In the genomic region with DNA sequence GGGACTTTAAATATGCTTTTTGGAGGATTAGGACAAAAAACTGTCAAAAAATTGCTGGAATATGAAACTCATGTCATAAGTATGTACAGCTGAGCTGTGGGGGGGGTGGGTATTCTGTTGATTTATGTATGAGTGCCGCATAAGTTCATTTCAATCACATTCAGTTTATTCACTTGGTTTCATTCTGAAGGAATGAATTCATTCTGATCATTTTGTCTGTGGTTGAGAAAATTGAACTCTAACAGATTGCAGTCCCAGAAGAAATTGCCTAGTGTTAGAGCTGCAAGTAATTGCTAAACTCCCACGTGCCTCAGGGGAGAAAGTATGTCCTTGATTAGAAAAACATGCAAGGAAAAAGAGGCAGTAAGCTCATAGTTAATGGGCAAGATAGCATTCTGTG, we compare ENCODE assay signal across 21 cellular contexts.
DNase-seq lines count a peak whose midpoint lies in the region; ATAC-seq, FAIRE-seq and TF ChIP-seq lines count a peak whose summit lies in the region.
"Had no signal": no experiment of that assay in that cellular context is flagged by ENCODE, and none has a peak within 500 bp of the region (broad histone marks: within the 10 kb centered on the region; RNA-seq: fewer than 3 reads in every experiment).

No MANE protein-coding gene starts in this region.

- H2AFZ ChIP-seq in ACC112 (ENCODE audit: low read length, unreplicated experiment) (no peak overlapping the region), mesenchymal stem cell (ENCODE audit: low read depth, low read length) (no peak overlapping the region)

- H3K36me3 Mint-ChIP-seq in chondrocyte (ENCODE audit: low read depth) (no peaks in the 10 kb centered on the region), Caco-2 (ENCODE audit: insufficient read depth, unreplicated experiment) (no peaks in the 10 kb centered on the region)
- H3K36me3 Mint-ChIP-seq: activated naive CD4-positive, alpha-beta T cell treated with anti-CD3 and anti-CD28 coated beads, Interleukin-2, amount 10 ng/mL, durations not matched to agents 7 days and 5 days; CD4-positive, alpha-beta memory T cell; stimulated activated memory B cell treated with anti-CD40 and anti-IgM and Interleukin-4, amounts not matched to agents 10 μg/mL and 1 μg/mL and 100 μg/mL, for 72 hours had no signal

- intact Hi-C loops in Caco-2 (cut with micrococcal nuclease; ENCODE audit: unreplicated experiment), result no loop called here

- no peak overlapping the region for H2BK5ac ChIP-seq in mesenchymal stem cell (ENCODE audit: low read depth, low read length, poor library complexity, severe bottlenecking)

- BruUV-seq in Caco-2 (replicated peaks; lab: Mats Ljungman, UMichigan), result no TSS peak

- peak overlapping the region; percentile 21 for H3K9ac ChIP-seq in mesenchymal stem cell (ENCODE audit: low read length)

- DNase-seq in HS-5 (ENCODE audit: low read depth) (peak; percentile 47), chondrocyte (ENCODE audit: low spot score) (no peak), mesenchymal stem cell (no peak), NCI-H2227 treated with DMSO at 0.1 percent for 48 hours (lab: John Stamatoyannopoulos, UW) (no peak), frontal cortex (ENCODE audit: low spot score in 2 of 2) (no peak), Caco-2 (no peak)
- DNase-seq: 8988T; activated CD4-positive, alpha-beta T cell treated with anti-CD3 and anti-CD28 coated beads, Interleukin-2, amount 50 U/mL, for 1 hour; activated naive CD4-positive, alpha-beta T cell treated with anti-CD3 and anti-CD28 coated beads, Interleukin-2, amount 10 ng/mL, durations not matched to agents 7 days and 5 days; CD4-positive, alpha-beta memory T cell; DND-41; Karpas-422; left lung; NCI-H1105 treated with DMSO at 0.1 percent for 48 hours; NCI-H82 had no signal

- H3K79me1 ChIP-seq in mesenchymal stem cell (replicated peaks; ENCODE audit: low read length, poor library complexity, severe bottlenecking), result no peaks in the 10 kb centered on the region

- 47% methylated on average over 1 of the region's 2 CpGs for WGBS in mesenchymal stem cell

- no peak for ATAC-seq in GM19324 (IDR thresholded peaks at IDR 0.05; ENCODE audit: low FRiP score, unreplicated experiment)
- ATAC-seq: left lung; Panc1; stimulated activated memory B cell treated with anti-CD40 and anti-IgM and Interleukin-4, amounts not matched to agents 10 μg/mL and 1 μg/mL and 100 μg/mL, for 72 hours had no signal

- H2BK120ac ChIP-seq in mesenchymal stem cell (ENCODE audit: low read depth, low read length), result no peak overlapping the region

- no peaks in the 10 kb centered on the region for H3K79me2 ChIP-seq in ACC112 (ENCODE audit: control insufficient read depth, insufficient read depth, low read length, unreplicated experiment)

- H3K36me3 ChIP-seq in ACC112 (ENCODE audit: insufficient read depth, low read length), result no peaks in the 10 kb centered on the region
- no peaks in the 10 kb centered on the region for H3K36me3 ChIP-seq in mesenchymal stem cell (ENCODE audit: control insufficient read depth in 1 of 2, insufficient read depth in 2 of 2, low read depth in 1 of 2, low read length in 2 of 2)
- H3K36me3 ChIP-seq in Caco-2 (ENCODE audit: control insufficient read depth, insufficient read depth, low read length), result no peaks in the 10 kb centered on the region
- H3K36me3 ChIP-seq: left lung had no signal

- H2BK15ac ChIP-seq in mesenchymal stem cell (ENCODE audit: low read depth, poor library complexity, severe bottlenecking), result no peak overlapping the region

- no peak overlapping the region for H3K4ac ChIP-seq in mesenchymal stem cell (ENCODE audit: low read depth in 1 of 2, low read length in 2 of 2)

- H3K27me3 Mint-ChIP-seq in chondrocyte (ENCODE audit: low read depth), result no peaks in the 10 kb centered on the region
- no peaks in the 10 kb centered on the region for H3K27me3 Mint-ChIP-seq in Caco-2 (ENCODE audit: insufficient read depth, unreplicated experiment)
- H3K27me3 Mint-ChIP-seq: activated naive CD4-positive, alpha-beta T cell treated with anti-CD3 and anti-CD28 coated beads, Interleukin-2, amount 10 ng/mL, durations not matched to agents 7 days and 5 days; CD4-positive, alpha-beta memory T cell; stimulated activated memory B cell treated with anti-CD40 and anti-IgM and Interleukin-4, amounts not matched to agents 10 μg/mL and 1 μg/mL and 100 μg/mL, for 72 hours had no signal

- CTCF ChIA-PET in Caco-2 (lab: Charles Lee), result no interaction called here

- peak overlapping the region; percentile 67 for H3K27ac Mint-ChIP-seq in chondrocyte (ENCODE audit: unreplicated experiment)
- H3K27ac Mint-ChIP-seq in Caco-2 (ENCODE audit: unreplicated experiment), result no peak overlapping the region
- H3K27ac Mint-ChIP-seq: activated naive CD4-positive, alpha-beta T cell treated with anti-CD3 and anti-CD28 coated beads, Interleukin-2, amount 10 ng/mL, durations not matched to agents 7 days and 5 days; CD4-positive, alpha-beta memory T cell; stimulated activated memory B cell treated with anti-CD40 and anti-IgM and Interleukin-4, amounts not matched to agents 10 μg/mL and 1 μg/mL and 100 μg/mL, for 72 hours had no signal

- H3K9me3 ChIP-seq in mesenchymal stem cell (ENCODE audit: control insufficient read depth, low read length) (no peaks in the 10 kb centered on the region), Caco-2 (no peaks in the 10 kb centered on the region)
- H3K9me3 ChIP-seq: left lung had no signal

- H2BK12ac ChIP-seq in mesenchymal stem cell (ENCODE audit: low read length in 2 of 2), result no peak overlapping the region

- TF ChIP-seq CTCF in chondrocyte (IDR thresholded peaks at IDR 0.05) (no peak), Caco-2 (IDR thresholded peaks at IDR 0.05; ENCODE audit: insufficient read depth in 1 of 2, low read depth in 1 of 2, low read length in 1 of 2, severe bottlenecking in 1 of 2, unreplicated experiment in 1 of 2) (no peak)

- H3K14ac ChIP-seq in mesenchymal stem cell (ENCODE audit: low read length in 2 of 2), result no peak overlapping the region

- H3K27ac ChIP-seq in ACC112 (ENCODE audit: low read depth, low read length), result peak overlapping the region; percentile 4; the same call in 1 of the 2 replicates
- no peak overlapping the region for H3K27ac ChIP-seq in mesenchymal stem cell (ENCODE audit: low read length, poor library complexity, severe bottlenecking)
- H3K27ac ChIP-seq: left lung had no signal

- no peak overlapping the region for H3K18ac ChIP-seq in mesenchymal stem cell (ENCODE audit: low read depth in 1 of 2, low read length in 2 of 2)

- no peak overlapping the region for H4K8ac ChIP-seq in mesenchymal stem cell (ENCODE audit: low read length)

- H3K4me2 ChIP-seq in mesenchymal stem cell (ENCODE audit: low read length, poor library complexity, severe bottlenecking), result no peak overlapping the region

- POLR2A ChIA-PET in Caco-2 (lab: Charles Lee), result no interaction called here

- H3K4me1 ChIP-seq in ACC112 (ENCODE audit: control insufficient read depth, insufficient read depth, low read length, unreplicated experiment), result peaks cover 14% of the 10 kb centered on the region
- no peaks in the 10 kb centered on the region for H3K4me1 ChIP-seq in mesenchymal stem cell (ENCODE audit: control insufficient read depth, insufficient read depth, low read depth, low read length)
- H3K4me1 ChIP-seq in Caco-2, result no peaks in the 10 kb centered on the region
- H3K4me1 ChIP-seq: left lung had no signal

- FAIRE-seq in frontal cortex (lab: Jason Lieb, UNC), result no peak
- FAIRE-seq: bronchial epithelial cell, TTC549 had no signal

- H3K23ac ChIP-seq in mesenchymal stem cell (ENCODE audit: low read length in 2 of 2), result no peak overlapping the region

- H3K4me3 ChIP-seq in ACC112 (ENCODE audit: low read depth, low read length) (peak overlapping the region; percentile 2; the same call in 1 of the 2 replicates), mesenchymal stem cell (ENCODE audit: insufficient read depth in 1 of 2, low read depth in 1 of 2, low read length in 2 of 2) (no peak overlapping the region), Caco-2 (ENCODE audit: low read depth, low read length) (no peak overlapping the region)
- H3K4me3 ChIP-seq: left lung had no signal

- no peak overlapping the region for H2AK5ac ChIP-seq in mesenchymal stem cell (ENCODE audit: low read length, severe bottlenecking)

- H4K91ac ChIP-seq in mesenchymal stem cell (ENCODE audit: low read length), result no peak overlapping the region

- peak overlapping the region; percentile 41 for H3K4me3 Mint-ChIP-seq in chondrocyte (ENCODE audit: unreplicated experiment)
- H3K4me3 Mint-ChIP-seq in Caco-2 (ENCODE audit: unreplicated experiment), result no peak overlapping the region
- H3K4me3 Mint-ChIP-seq: activated naive CD4-positive, alpha-beta T cell treated with anti-CD3 and anti-CD28 coated beads, Interleukin-2, amount 10 ng/mL, durations not matched to agents 7 days and 5 days; CD4-positive, alpha-beta memory T cell; stimulated activated memory B cell treated with anti-CD40 and anti-IgM and Interleukin-4, amounts not matched to agents 10 μg/mL and 1 μg/mL and 100 μg/mL, for 72 hours had no signal

- H3K9me3 Mint-ChIP-seq in chondrocyte (ENCODE audit: low read depth) (peaks cover 9% of the 10 kb centered on the region), Caco-2 (ENCODE audit: unreplicated experiment) (no peaks in the 10 kb centered on the region)
- H3K9me3 Mint-ChIP-seq: stimulated activated memory B cell treated with anti-CD40 and anti-IgM and Interleukin-4, amounts not matched to agents 10 μg/mL and 1 μg/mL and 100 μg/mL, for 72 hours had no signal

- no peaks in the 10 kb centered on the region for H3K27me3 ChIP-seq in ACC112 (ENCODE audit: insufficient read depth, low read length)
- no peaks in the 10 kb centered on the region for H3K27me3 ChIP-seq in mesenchymal stem cell (ENCODE audit: control insufficient read depth in 1 of 2, insufficient read depth in 1 of 2, low read length in 2 of 2)
- H3K27me3 ChIP-seq in Caco-2 (replicated peaks; ENCODE audit: control insufficient read depth, insufficient read depth, low read length), result no peaks in the 10 kb centered on the region
- H3K27me3 ChIP-seq: left lung had no signal

- peaks cover 13% of the 10 kb centered on the region for H3K4me1 Mint-ChIP-seq in chondrocyte (ENCODE audit: low read depth)
- H3K4me1 Mint-ChIP-seq in Caco-2 (ENCODE audit: low read depth, unreplicated experiment), result no peaks in the 10 kb centered on the region
- H3K4me1 Mint-ChIP-seq: activated naive CD4-positive, alpha-beta T cell treated with anti-CD3 and anti-CD28 coated beads, Interleukin-2, amount 10 ng/mL, durations not matched to agents 7 days and 5 days; CD4-positive, alpha-beta memory T cell; stimulated activated memory B cell treated with anti-CD40 and anti-IgM and Interleukin-4, amounts not matched to agents 10 μg/mL and 1 μg/mL and 100 μg/mL, for 72 hours had no signal
